Comparison of ENCODE assay signal across 1 cellular context in the genomic region with DNA sequence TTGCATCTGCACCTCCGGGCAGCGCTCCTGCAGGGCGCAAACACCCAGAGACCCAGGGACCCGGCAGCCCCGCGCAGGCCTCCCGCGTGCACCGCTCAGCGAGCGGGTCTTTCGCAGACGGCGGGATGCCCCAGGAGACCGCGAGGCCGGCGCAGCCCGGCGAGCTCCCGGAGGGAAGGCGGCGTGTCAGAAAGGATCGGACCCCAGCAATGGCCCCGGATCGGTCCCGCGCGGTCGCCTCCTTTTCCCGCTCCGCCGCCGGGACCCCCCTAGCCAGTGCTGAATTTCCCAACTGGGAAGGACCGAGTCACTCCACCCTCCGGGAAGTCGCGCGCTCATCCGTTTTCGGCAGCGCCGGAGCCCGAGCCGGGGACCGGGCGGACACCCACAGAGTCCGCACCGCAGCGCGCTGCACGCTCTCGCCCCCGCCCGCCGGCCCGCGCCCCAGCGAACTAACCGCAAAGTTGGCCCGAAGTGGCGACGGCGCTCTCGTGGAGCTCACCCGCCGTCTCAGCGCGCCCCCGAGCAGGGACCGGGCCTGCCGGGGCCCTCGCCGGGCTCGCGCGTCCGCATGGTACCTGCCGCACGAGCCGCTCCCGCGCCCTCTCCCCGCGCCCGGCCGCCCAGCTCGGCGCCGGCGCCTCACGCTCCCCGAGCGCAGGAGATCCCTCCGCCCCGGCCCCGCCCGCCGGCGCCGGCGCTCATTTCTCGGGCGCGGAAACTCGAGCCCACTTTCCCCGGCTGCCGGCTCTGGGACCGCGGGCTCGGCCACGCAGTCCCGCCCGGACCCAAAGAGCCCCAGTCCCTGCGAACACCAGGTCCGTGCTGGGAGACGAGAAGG.
TF ChIP-seq lines count a peak whose summit lies in the region.

A gene with protein sequence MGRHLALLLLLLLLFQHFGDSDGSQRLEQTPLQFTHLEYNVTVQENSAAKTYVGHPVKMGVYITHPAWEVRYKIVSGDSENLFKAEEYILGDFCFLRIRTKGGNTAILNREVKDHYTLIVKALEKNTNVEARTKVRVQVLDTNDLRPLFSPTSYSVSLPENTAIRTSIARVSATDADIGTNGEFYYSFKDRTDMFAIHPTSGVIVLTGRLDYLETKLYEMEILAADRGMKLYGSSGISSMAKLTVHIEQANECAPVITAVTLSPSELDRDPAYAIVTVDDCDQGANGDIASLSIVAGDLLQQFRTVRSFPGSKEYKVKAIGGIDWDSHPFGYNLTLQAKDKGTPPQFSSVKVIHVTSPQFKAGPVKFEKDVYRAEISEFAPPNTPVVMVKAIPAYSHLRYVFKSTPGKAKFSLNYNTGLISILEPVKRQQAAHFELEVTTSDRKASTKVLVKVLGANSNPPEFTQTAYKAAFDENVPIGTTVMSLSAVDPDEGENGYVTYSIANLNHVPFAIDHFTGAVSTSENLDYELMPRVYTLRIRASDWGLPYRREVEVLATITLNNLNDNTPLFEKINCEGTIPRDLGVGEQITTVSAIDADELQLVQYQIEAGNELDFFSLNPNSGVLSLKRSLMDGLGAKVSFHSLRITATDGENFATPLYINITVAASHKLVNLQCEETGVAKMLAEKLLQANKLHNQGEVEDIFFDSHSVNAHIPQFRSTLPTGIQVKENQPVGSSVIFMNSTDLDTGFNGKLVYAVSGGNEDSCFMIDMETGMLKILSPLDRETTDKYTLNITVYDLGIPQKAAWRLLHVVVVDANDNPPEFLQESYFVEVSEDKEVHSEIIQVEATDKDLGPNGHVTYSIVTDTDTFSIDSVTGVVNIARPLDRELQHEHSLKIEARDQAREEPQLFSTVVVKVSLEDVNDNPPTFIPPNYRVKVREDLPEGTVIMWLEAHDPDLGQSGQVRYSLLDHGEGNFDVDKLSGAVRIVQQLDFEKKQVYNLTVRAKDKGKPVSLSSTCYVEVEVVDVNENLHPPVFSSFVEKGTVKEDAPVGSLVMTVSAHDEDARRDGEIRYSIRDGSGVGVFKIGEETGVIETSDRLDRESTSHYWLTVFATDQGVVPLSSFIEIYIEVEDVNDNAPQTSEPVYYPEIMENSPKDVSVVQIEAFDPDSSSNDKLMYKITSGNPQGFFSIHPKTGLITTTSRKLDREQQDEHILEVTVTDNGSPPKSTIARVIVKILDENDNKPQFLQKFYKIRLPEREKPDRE (N-terminal part only) (minus strand): TSS at position 650 of the 841 bp plus-strand sequence. CDS start 14,029 bp downstream, outside the sequence.

TF ChIP-seq in HepG2, 621 proteins besides CTCF, POLR2A, EP300 and RAD21 (continued from another document and continues in another):
- TF ChIP-seq, protein P1, sequence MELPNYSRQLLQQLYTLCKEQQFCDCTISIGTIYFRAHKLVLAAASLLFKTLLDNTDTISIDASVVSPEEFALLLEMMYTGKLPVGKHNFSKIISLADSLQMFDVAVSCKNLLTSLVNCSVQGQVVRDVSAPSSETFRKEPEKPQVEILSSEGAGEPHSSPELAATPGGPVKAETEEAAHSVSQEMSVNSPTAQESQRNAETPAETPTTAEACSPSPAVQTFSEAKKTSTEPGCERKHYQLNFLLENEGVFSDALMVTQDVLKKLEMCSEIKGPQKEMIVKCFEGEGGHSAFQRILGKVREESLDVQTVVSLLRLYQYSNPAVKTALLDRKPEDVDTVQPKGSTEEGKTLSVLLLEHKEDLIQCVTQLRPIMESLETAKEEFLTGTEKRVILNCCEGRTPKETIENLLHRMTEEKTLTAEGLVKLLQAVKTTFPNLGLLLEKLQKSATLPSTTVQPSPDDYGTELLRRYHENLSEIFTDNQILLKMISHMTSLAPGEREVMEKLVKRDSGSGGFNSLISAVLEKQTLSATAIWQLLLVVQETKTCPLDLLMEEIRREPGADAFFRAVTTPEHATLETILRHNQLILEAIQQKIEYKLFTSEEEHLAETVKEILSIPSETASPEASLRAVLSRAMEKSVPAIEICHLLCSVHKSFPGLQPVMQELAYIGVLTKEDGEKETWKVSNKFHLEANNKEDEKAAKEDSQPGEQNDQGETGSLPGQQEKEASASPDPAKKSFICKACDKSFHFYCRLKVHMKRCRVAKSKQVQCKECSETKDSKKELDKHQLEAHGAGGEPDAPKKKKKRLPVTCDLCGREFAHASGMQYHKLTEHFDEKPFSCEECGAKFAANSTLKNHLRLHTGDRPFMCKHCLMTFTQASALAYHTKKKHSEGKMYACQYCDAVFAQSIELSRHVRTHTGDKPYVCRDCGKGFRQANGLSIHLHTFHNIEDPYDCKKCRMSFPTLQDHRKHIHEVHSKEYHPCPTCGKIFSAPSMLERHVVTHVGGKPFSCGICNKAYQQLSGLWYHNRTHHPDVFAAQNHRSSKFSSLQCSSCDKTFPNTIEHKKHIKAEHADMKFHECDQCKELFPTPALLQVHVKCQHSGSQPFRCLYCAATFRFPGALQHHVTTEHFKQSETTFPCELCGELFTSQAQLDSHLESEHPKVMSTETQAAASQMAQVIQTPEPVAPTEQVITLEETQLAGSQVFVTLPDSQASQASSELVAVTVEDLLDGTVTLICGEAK (IDR thresholded peaks at IDR 0.05) = no peak
- TF ChIP-seq, protein P1 (CRISPR knock-in tag; IDR thresholded peaks at IDR 0.05) = no peak
- TF ChIP-seq, protein P2, sequence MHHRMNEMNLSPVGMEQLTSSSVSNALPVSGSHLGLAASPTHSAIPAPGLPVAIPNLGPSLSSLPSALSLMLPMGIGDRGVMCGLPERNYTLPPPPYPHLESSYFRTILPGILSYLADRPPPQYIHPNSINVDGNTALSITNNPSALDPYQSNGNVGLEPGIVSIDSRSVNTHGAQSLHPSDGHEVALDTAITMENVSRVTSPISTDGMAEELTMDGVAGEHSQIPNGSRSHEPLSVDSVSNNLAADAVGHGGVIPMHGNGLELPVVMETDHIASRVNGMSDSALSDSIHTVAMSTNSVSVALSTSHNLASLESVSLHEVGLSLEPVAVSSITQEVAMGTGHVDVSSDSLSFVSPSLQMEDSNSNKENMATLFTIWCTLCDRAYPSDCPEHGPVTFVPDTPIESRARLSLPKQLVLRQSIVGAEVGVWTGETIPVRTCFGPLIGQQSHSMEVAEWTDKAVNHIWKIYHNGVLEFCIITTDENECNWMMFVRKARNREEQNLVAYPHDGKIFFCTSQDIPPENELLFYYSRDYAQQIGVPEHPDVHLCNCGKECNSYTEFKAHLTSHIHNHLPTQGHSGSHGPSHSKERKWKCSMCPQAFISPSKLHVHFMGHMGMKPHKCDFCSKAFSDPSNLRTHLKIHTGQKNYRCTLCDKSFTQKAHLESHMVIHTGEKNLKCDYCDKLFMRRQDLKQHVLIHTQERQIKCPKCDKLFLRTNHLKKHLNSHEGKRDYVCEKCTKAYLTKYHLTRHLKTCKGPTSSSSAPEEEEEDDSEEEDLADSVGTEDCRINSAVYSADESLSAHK (CRISPR knock-in tag; IDR thresholded peaks at IDR 0.05; ENCODE audit: borderline replicate concordance) = no peak
- TF ChIP-seq ZNF607 (CRISPR knock-in tag; IDR thresholded peaks at IDR 0.05; ENCODE audit: borderline replicate concordance) (no peak), NFATC3 (CRISPR knock-in tag; IDR thresholded peaks at IDR 0.05) (no peak), ZNF232 (CRISPR knock-in tag; IDR thresholded peaks at IDR 0.05; ENCODE audit: borderline replicate concordance) (no peak), SOX13 (IDR thresholded peaks at IDR 0.05) (no peak), SOX13 (CRISPR knock-in tag; conservative IDR thresholded peaks at IDR 0.05 in 1 of 2, IDR thresholded peaks at IDR 0.05 in 1 of 2) (no peak), GATAD2A (CRISPR knock-in tag; IDR thresholded peaks at IDR 0.05) (0 out of 2 replicates have a peak, but pooled peaks have one; percentile 16), ZNF7 (CRISPR knock-in tag; IDR thresholded peaks at IDR 0.05) (no peak), SETDB1 (CRISPR knock-in tag; IDR thresholded peaks at IDR 0.05; ENCODE audit: borderline replicate concordance) (no peak), ESRRA (CRISPR knock-in tag; IDR thresholded peaks at IDR 0.05; ENCODE audit: low read depth) (no peak), ZNF543 (CRISPR knock-in tag; IDR thresholded peaks at IDR 0.05) (peak; percentile 57; the same call in 1 of the 2 replicates), ATRX (CRISPR knock-in tag; IDR thresholded peaks at IDR 0.05; ENCODE audit: borderline replicate concordance) (no peak), TARDBP (CRISPR knock-in tag; IDR thresholded peaks at IDR 0.05) (no peak), NR2F1 (CRISPR knock-in tag; IDR thresholded peaks at IDR 0.05) (no peak), GPN1 (CRISPR knock-in tag; IDR thresholded peaks at IDR 0.05; ENCODE audit: borderline replicate concordance) (no peak), ZFP36L2 (CRISPR knock-in tag; IDR thresholded peaks at IDR 0.05) (no peak)
- TF ChIP-seq, protein P3, sequence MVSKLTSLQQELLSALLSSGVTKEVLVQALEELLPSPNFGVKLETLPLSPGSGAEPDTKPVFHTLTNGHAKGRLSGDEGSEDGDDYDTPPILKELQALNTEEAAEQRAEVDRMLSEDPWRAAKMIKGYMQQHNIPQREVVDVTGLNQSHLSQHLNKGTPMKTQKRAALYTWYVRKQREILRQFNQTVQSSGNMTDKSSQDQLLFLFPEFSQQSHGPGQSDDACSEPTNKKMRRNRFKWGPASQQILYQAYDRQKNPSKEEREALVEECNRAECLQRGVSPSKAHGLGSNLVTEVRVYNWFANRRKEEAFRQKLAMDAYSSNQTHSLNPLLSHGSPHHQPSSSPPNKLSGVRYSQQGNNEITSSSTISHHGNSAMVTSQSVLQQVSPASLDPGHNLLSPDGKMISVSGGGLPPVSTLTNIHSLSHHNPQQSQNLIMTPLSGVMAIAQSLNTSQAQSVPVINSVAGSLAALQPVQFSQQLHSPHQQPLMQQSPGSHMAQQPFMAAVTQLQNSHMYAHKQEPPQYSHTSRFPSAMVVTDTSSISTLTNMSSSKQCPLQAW (CRISPR knock-in tag; IDR thresholded peaks at IDR 0.05) = no peak
- TF ChIP-seq, protein P4, sequence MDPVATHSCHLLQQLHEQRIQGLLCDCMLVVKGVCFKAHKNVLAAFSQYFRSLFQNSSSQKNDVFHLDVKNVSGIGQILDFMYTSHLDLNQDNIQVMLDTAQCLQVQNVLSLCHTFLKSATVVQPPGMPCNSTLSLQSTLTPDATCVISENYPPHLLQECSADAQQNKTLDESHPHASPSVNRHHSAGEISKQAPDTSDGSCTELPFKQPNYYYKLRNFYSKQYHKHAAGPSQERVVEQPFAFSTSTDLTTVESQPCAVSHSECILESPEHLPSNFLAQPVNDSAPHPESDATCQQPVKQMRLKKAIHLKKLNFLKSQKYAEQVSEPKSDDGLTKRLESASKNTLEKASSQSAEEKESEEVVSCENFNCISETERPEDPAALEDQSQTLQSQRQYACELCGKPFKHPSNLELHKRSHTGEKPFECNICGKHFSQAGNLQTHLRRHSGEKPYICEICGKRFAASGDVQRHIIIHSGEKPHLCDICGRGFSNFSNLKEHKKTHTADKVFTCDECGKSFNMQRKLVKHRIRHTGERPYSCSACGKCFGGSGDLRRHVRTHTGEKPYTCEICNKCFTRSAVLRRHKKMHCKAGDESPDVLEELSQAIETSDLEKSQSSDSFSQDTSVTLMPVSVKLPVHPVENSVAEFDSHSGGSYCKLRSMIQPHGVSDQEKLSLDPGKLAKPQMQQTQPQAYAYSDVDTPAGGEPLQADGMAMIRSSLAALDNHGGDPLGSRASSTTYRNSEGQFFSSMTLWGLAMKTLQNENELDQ (CRISPR knock-in tag; IDR thresholded peaks at IDR 0.05; ENCODE audit: borderline replicate concordance) = no peak
- TF ChIP-seq, protein P5, sequence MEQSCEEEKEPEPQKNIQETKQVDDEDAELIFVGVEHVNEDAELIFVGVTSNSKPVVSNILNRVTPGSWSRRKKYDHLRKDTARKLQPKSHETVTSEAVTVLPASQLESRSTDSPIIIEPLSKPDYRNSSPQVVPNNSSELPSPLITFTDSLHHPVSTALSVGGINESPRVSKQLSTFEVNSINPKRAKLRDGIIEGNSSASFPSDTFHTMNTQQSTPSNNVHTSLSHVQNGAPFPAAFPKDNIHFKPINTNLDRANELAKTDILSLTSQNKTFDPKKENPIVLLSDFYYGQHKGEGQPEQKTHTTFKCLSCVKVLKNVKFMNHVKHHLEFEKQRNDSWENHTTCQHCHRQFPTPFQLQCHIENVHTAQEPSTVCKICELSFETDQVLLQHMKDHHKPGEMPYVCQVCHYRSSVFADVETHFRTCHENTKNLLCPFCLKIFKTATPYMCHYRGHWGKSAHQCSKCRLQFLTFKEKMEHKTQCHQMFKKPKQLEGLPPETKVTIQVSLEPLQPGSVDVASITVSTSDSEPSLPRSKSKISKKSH (CRISPR knock-in tag; IDR thresholded peaks at IDR 0.05; ENCODE audit: borderline replicate concordance) = no peak; the same call in 1 of the 2 replicates
- TF ChIP-seq, protein P6, sequence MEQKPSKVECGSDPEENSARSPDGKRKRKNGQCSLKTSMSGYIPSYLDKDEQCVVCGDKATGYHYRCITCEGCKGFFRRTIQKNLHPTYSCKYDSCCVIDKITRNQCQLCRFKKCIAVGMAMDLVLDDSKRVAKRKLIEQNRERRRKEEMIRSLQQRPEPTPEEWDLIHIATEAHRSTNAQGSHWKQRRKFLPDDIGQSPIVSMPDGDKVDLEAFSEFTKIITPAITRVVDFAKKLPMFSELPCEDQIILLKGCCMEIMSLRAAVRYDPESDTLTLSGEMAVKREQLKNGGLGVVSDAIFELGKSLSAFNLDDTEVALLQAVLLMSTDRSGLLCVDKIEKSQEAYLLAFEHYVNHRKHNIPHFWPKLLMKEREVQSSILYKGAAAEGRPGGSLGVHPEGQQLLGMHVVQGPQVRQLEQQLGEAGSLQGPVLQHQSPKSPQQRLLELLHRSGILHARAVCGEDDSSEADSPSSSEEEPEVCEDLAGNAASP (CRISPR knock-in tag; IDR thresholded peaks at IDR 0.05; ENCODE audit: borderline replicate concordance) = no peak
